ENCODE assay signal across 10 cellular contexts in the genomic region with DNA sequence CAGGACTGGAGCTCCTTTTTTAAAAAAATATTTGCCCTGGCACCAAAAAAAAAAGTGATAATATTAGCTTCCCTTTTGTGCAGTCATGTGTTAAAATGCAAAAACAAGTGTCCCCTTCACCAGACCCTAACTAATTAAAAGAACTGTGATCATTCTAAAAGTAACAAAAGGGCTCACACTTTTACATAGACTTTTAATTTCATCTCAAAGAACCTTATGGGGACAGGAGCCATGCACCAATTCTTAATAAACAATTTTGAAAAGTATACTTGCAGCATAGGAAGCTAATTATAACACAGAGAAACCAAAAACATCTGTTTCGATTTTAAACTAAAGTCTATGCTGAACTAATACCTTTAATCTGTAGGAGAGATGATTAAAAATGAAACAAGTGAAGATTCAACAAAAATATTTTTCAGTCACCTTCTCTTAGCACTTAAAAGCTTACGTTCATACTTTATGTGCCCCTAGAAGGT. TPM values are rescaled to one million over a fixed set of nuclear protein-coding genes. Genes with fewer than 3 reads are reported as not detected.
DNase-seq lines count a peak whose midpoint lies in the region; ATAC-seq and TF ChIP-seq lines count a peak whose summit lies in the region.
"Had no signal": no experiment of that assay in that cellular context is flagged by ENCODE, and none has a peak within 500 bp of the region (broad histone marks: within the 10 kb centered on the region; RNA-seq: fewer than 3 reads in every experiment).

No MANE protein-coding gene starts in this region.

- H3K9ac ChIP-seq in KMS-11: peak overlapping the region; percentile 4; the same call in 1 of the 2 replicates

- 70 to 84% (median 72%) methylated on average over 2 of the region's 2 CpGs for WGBS in heart left ventricle, 4 donors

- no peaks in the 10 kb centered on the region for H4K20me1 ChIP-seq in KMS-11 (ENCODE audit: insufficient read depth)

- ATAC-seq in stimulated activated naive CD8-positive, alpha-beta T cell treated with anti-CD3 and anti-CD28 coated beads, Interleukin-15, Interleukin-2, amounts not matched to agents 100 U/mL and 50 U/mL, for 24 hours: no peak
- ATAC-seq in HG02759 (IDR thresholded peaks at IDR 0.05; ENCODE audit: unreplicated experiment) (peak; percentile 53), heart left ventricle (no peak)

- H3K4me2 ChIP-seq in KMS-11: peak overlapping the region; percentile 53

- no peak overlapping the region for H2AFZ ChIP-seq in KMS-11 (ENCODE audit: low read depth)

- no peaks in the 10 kb centered on the region for H3K27me3 ChIP-seq in KMS-11 (ENCODE audit: insufficient read depth, low read depth)
- H3K27me3 ChIP-seq in heart left ventricle: no peaks in the 10 kb centered on the region
- H3K27me3 ChIP-seq: ovary had no signal

- H3K4me3 ChIP-seq in KMS-11 (IDR thresholded peaks at IDR 0.05; ENCODE audit: insufficient read depth, low read depth, low read length): no peak overlapping the region
- no peak overlapping the region for H3K4me3 ChIP-seq in heart left ventricle
- H3K4me3 ChIP-seq: ovary had no signal

- H3K4me1 ChIP-seq in KMS-11 (ENCODE audit: low read depth, poor library complexity, severe bottlenecking) (peaks cover 28% of the 10 kb centered on the region), heart left ventricle (peaks cover 0 to 88% (median 18%) of the 10 kb centered on the region in 12 donors)

- H3K9me3 Mint-ChIP-seq in stimulated activated naive CD8-positive, alpha-beta T cell treated with anti-CD3 and anti-CD28 coated beads, Interleukin-15, Interleukin-2, amounts not matched to agents 100 ng/mL and 50 ng/mL, for 24 hours: peaks cover 10% of the 10 kb centered on the region

- peak overlapping the region; percentile 72 for H3K27ac Mint-ChIP-seq in stimulated activated naive CD8-positive, alpha-beta T cell treated with anti-CD3 and anti-CD28 coated beads, Interleukin-15, Interleukin-2, amounts not matched to agents 100 ng/mL and 50 ng/mL, for 24 hours

- H3K36me3 ChIP-seq in KMS-11 (ENCODE audit: insufficient read depth) (no peaks in the 10 kb centered on the region), heart left ventricle (peaks cover 0 to 40% (median 31%) of the 10 kb centered on the region in 9 donors)
- H3K36me3 ChIP-seq: ovary had no signal

- POLR2A ChIA-PET in RWPE1 (lab: Yijun Ruan, JAX; ENCODE audit: low non-redundant PET): no interaction called here

- TF ChIP-seq POLR2A in heart left ventricle (IDR thresholded peaks at IDR 0.05): no peak

- H3K4me3 Mint-ChIP-seq in stimulated activated naive CD8-positive, alpha-beta T cell treated with anti-CD3 and anti-CD28 coated beads, Interleukin-15, Interleukin-2, amounts not matched to agents 100 ng/mL and 50 ng/mL, for 24 hours: peak overlapping the region; percentile 32

- peaks cover 8% of the 10 kb centered on the region; the same call in 1 of the 2 replicates for H3K79me2 ChIP-seq in KMS-11 (ENCODE audit: insufficient read depth, low read depth)

- H3K9me3 ChIP-seq in heart left ventricle: no peaks in the 10 kb centered on the region
- H3K9me3 ChIP-seq: ovary had no signal

- H3K27me3 Mint-ChIP-seq in stimulated activated naive CD8-positive, alpha-beta T cell treated with anti-CD3 and anti-CD28 coated beads, Interleukin-15, Interleukin-2, amounts not matched to agents 100 ng/mL and 50 ng/mL, for 24 hours: no peaks in the 10 kb centered on the region

- peaks cover 60% of the 10 kb centered on the region for H3K4me1 Mint-ChIP-seq in stimulated activated naive CD8-positive, alpha-beta T cell treated with anti-CD3 and anti-CD28 coated beads, Interleukin-15, Interleukin-2, amounts not matched to agents 100 ng/mL and 50 ng/mL, for 24 hours (ENCODE audit: low read depth)

- H3K27ac ChIP-seq in KMS-11 (peak overlapping the region; percentile 37), RWPE1 (no peak overlapping the region), heart left ventricle (peak overlapping the region in 1 of 12 donors; percentile 54)
- H3K27ac ChIP-seq: C4-2B, ovary had no signal

- TF ChIP-seq CTCF in KMS-11 (conservative IDR thresholded peaks at IDR 0.05; ENCODE audit: low read depth, low read length): no peak
- TF ChIP-seq CTCF in RWPE1 (conservative IDR thresholded peaks at IDR 0.05; ENCODE audit: low read depth): no peak
- no peak for TF ChIP-seq CTCF in heart left ventricle (IDR thresholded peaks at IDR 0.05)

- CTCF ChIA-PET in RWPE1 (lab: Yijun Ruan, JAX): interaction anchor here (1.5 kb wide), 1 partner anchor 11 kb away, joined by 3 read pairs; no protein-coding TSS in a partner anchor

- DNase-seq in stimulated activated naive CD8-positive, alpha-beta T cell treated with anti-CD3 and anti-CD28 coated beads, Interleukin-15, Interleukin-2, amounts not matched to agents 100 U/mL and 50 U/mL, for 24 hours: no peak
- DNase-seq in H4 (ENCODE audit: low spot score) (no peak), RWPE1 (ENCODE audit: low spot score) (no peak), heart left ventricle (no peak)
- DNase-seq in effector CD4-positive, alpha-beta T cell: no peak
- DNase-seq: ovary had no signal

- intact Hi-C loops in heart left ventricle (cut with DNase I): no loop called here

- H3K36me3 Mint-ChIP-seq in stimulated activated naive CD8-positive, alpha-beta T cell treated with anti-CD3 and anti-CD28 coated beads, Interleukin-15, Interleukin-2, amounts not matched to agents 100 ng/mL and 50 ng/mL, for 24 hours (ENCODE audit: low read depth): peaks cover 50% of the 10 kb centered on the region

RNA-seq across cellular contexts. Expression of a gene that starts 17.3 kb away (rescaled TPM):
- 7.9 and 11.2 TPM in 2 replicates for total RNA-seq in H4 (2014; rRNA removed; shearing (Covaris generic))
- total RNA-seq in heart left ventricle: 10 to 100 TPM; 24.8 to 78.8 (median 56.3) TPM
- polyA plus RNA-seq in heart left ventricle: 10 to 100 TPM in 1 of 2 donors, 1 to 10 TPM in 1; 6.7 to 25.1 TPM

RNA-seq across cellular contexts. Expression of a gene that starts 42.4 kb away (rescaled TPM):
- total RNA-seq in H4 (2014; rRNA removed; shearing (Covaris generic)): not detected in 2 replicates
- total RNA-seq in heart left ventricle: not detected
- not detected for polyA plus RNA-seq in heart left ventricle
- total RNA-seq: ovary had no signal
- polyA plus RNA-seq: ovary had no signal

RNA-seq across cellular contexts. Expression of a gene that starts 56.8 kb away (rescaled TPM):
- not detected in 2 replicates for total RNA-seq in H4 (2014; rRNA removed; shearing (Covaris generic))
- not detected for total RNA-seq in heart left ventricle
- polyA plus RNA-seq in heart left ventricle: not detected
- total RNA-seq: ovary had no signal
- polyA plus RNA-seq: ovary had no signal
